ENCODE assay signal across 1 cellular context in the genomic region with DNA sequence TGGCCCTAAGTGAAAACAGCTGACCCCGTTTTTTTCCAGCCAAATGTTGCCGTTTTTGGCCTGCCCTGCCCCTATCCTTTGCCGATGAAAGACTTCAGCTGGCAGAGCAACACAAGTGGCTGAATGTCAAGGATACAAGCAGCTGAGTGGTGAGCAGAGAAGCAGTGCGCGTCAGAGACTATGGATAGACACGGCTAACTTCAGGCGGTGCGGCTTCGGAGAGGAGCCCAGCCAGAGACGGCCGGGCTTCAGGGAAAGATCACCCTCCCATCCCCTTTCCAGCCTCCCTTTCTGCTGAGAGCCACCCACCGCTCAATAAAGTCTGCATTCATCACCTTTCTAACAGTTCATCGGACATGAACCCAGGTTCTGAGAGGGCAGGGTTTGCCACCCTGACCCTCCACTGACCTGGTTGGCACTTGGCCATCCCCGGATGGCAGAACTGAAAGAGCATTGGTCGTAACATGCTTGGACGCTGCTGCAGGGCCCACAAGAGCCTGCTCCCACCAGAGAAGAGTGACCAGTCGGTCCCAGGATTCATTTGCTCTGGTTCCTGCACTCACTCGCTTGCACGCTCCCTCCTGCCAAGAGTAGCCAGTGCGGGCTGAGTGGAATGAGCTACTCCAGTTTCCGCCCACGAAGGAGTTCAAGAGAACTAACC.
TF ChIP-seq lines count a peak whose summit lies in the region.

No MANE protein-coding gene starts in this region.

TF ChIP-seq in GM23338, 12 proteins besides CTCF, POLR2A, EP300 and RAD21 (continued from another document):
- TF ChIP-seq, protein P1, sequence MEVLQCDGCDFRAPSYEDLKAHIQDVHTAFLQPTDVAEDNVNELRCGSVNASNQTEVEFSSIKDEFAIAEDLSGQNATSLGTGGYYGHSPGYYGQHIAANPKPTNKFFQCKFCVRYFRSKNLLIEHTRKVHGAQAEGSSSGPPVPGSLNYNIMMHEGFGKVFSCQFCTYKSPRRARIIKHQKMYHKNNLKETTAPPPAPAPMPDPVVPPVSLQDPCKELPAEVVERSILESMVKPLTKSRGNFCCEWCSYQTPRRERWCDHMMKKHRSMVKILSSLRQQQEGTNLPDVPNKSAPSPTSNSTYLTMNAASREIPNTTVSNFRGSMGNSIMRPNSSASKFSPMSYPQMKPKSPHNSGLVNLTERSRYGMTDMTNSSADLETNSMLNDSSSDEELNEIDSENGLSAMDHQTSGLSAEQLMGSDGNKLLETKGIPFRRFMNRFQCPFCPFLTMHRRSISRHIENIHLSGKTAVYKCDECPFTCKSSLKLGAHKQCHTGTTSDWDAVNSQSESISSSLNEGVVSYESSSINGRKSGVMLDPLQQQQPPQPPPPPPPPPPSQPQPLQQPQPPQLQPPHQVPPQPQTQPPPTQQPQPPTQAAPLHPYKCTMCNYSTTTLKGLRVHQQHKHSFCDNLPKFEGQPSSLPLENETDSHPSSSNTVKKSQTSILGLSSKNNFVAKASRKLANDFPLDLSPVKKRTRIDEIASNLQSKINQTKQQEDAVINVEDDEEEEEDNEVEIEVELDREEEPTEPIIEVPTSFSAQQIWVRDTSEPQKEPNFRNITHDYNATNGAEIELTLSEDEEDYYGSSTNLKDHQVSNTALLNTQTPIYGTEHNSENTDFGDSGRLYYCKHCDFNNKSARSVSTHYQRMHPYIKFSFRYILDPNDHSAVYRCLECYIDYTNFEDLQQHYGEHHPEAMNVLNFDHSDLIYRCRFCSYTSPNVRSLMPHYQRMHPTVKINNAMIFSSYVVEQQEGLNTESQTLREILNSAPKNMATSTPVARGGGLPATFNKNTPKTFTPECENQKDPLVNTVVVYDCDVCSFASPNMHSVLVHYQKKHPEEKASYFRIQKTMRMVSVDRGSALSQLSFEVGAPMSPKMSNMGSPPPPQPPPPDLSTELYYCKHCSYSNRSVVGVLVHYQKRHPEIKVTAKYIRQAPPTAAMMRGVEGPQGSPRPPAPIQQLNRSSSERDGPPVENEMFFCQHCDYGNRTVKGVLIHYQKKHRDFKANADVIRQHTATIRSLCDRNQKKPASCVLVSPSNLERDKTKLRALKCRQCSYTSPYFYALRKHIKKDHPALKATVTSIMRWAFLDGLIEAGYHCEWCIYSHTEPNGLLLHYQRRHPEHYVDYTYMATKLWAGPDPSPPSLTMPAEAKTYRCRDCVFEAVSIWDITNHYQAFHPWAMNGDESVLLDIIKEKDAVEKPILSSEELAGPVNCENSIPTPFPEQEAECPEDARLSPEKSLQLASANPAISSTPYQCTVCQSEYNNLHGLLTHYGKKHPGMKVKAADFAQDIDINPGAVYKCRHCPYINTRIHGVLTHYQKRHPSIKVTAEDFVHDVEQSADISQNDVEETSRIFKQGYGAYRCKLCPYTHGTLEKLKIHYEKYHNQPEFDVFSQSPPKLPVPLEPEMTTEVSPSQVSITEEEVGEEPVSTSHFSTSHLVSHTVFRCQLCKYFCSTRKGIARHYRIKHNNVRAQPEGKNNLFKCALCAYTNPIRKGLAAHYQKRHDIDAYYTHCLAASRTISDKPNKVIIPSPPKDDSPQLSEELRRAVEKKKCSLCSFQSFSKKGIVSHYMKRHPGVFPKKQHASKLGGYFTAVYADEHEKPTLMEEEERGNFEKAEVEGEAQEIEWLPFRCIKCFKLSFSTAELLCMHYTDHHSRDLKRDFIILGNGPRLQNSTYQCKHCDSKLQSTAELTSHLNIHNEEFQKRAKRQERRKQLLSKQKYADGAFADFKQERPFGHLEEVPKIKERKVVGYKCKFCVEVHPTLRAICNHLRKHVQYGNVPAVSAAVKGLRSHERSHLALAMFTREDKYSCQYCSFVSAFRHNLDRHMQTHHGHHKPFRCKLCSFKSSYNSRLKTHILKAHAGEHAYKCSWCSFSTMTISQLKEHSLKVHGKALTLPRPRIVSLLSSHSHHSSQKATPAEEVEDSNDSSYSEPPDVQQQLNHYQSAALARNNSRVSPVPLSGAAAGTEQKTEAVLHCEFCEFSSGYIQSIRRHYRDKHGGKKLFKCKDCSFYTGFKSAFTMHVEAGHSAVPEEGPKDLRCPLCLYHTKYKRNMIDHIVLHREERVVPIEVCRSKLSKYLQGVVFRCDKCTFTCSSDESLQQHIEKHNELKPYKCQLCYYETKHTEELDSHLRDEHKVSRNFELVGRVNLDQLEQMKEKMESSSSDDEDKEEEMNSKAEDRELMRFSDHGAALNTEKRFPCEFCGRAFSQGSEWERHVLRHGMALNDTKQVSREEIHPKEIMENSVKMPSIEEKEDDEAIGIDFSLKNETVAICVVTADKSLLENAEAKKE (CRISPR knock-in tag; IDR thresholded peaks at IDR 0.05) = no peak
- no peak for TF ChIP-seq EZH2 (IDR thresholded peaks at IDR 0.05; ENCODE audit: low read depth, unreplicated experiment)
